In the genomic region with DNA sequence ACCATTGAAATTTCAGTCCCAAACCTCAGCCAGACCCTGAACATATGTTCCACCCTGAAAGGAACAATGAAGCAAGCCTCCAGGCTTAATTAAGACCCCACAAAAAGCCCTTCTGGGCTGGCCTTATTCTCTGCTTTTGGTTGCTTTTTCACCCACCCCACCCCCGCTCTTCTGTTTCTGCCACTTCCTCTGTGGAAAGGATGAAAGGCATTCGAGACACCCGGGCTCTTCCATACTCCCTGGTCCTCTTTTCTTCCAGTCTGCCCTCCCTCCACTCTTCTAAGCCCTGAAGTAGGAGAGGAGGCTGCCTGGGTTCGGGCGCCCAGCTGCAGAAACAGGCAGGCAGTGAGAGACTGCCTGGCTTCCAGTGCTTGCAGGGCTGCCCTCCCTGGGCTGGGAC, we compare ENCODE assay signal across 36 cellular contexts. TPM values are rescaled to one million over a fixed set of nuclear protein-coding genes. Genes with fewer than 3 reads are reported as not detected.
"Had no signal": no experiment of that assay in that cellular context is flagged by ENCODE, and none has a peak within 500 bp of the region (broad histone marks: within the 10 kb centered on the region; RNA-seq: fewer than 3 reads in every experiment).

No MANE protein-coding gene starts in this region.

- H3K27ac Mint-ChIP-seq: natural killer cell treated with Interleukin-12 subunit alpha and Interleukin-12 subunit beta and Interleukin-15 and Interleukin-18, amount 100 ng/mL, for 72 hours; stimulated activated effector memory CD8-positive, alpha-beta T cell treated with anti-CD3 and anti-CD28 coated beads, Interleukin-12 subunit alpha, Interleukin-12 subunit beta, amount 100 ng/mL, for 72 hours had no signal

- DNase-seq: dermis blood vessel endothelial cell; effector memory CD8-positive, alpha-beta T cell; erythroblast; esophagus squamous epithelium; foreskin melanocyte; glutamatergic neuron; heart right ventricle; hippocampal formation; left cardiac atrium; left lung; mesenchymal stem cell; nucleus accumbens; ovary; posterior cingulate gyrus; psoas muscle; right cardiac atrium; sigmoid colon; stimulated activated CD4-positive, alpha-beta T cell treated with anti-CD3 and anti-CD28 coated beads, Interleukin-2, amount 100 ng/mL, for 24 hours; stimulated activated CD4-positive, alpha-beta T cell treated with anti-CD3 and anti-CD28 coated beads, Interleukin-4, amount 100 ng/mL, for 24 hours; stimulated activated naive CD4-positive, alpha-beta T cell treated with Interleukin-2 at 50 U/mL for 16 hours; stomach; thyroid gland; trophoblast cell had no signal

- H3K36me3 Mint-ChIP-seq: stimulated activated effector memory CD8-positive, alpha-beta T cell treated with anti-CD3 and anti-CD28 coated beads, Interleukin-12 subunit alpha, Interleukin-12 subunit beta, amount 100 ng/mL, for 72 hours had no signal

- H3K36me3 ChIP-seq: esophagus squamous epithelium, heart right ventricle, left lung, ovary, sigmoid colon, stomach, thyroid gland had no signal

- ATAC-seq: effector memory CD8-positive, alpha-beta T cell; heart right ventricle; left cardiac atrium; left lung; natural killer cell treated with Interleukin-12 subunit alpha and Interleukin-12 subunit beta and Interleukin-15 and Interleukin-18, amount 100 ng/mL, for 72 hours; psoas muscle; right cardiac atrium; stimulated activated effector memory CD8-positive, alpha-beta T cell treated with anti-CD3 and anti-CD28 coated beads, Interleukin-12 subunit alpha, Interleukin-12 subunit beta, amount 100 ng/mL, for 72 hours had no signal

- H3K27me3 ChIP-seq: left lung, ovary, thyroid gland had no signal

- H3K4me3 Mint-ChIP-seq: effector memory CD8-positive, alpha-beta T cell; natural killer cell treated with Interleukin-12 subunit alpha and Interleukin-12 subunit beta and Interleukin-15 and Interleukin-18, amount 100 ng/mL, for 72 hours; neural crest cell; stimulated activated effector memory CD8-positive, alpha-beta T cell treated with anti-CD3 and anti-CD28 coated beads, Interleukin-12 subunit alpha, Interleukin-12 subunit beta, amount 100 ng/mL, for 72 hours had no signal

- H3K27ac ChIP-seq: coronary artery, esophagus squamous epithelium, heart right ventricle, left lung, ovary, psoas muscle, sigmoid colon, stomach, thyroid gland had no signal

- H3K4me1 ChIP-seq: esophagus squamous epithelium, heart right ventricle, left lung, psoas muscle, sigmoid colon, stomach, thyroid gland had no signal

- H3K9me3 ChIP-seq: left lung, ovary, psoas muscle, sigmoid colon, stomach, thyroid gland had no signal

- H3K9me3 Mint-ChIP-seq: effector memory CD8-positive, alpha-beta T cell; natural killer cell treated with Interleukin-12 subunit alpha and Interleukin-12 subunit beta and Interleukin-15 and Interleukin-18, amount 100 ng/mL, for 72 hours had no signal

- H3K4me3 ChIP-seq: coronary artery, esophagus squamous epithelium, heart right ventricle, left lung, ovary, psoas muscle, sigmoid colon, stomach, thyroid gland had no signal

RNA-seq across cellular contexts. Expression of gene FAM241B, which starts 9.4 kb away (rescaled TPM):
- total RNA-seq: dermis blood vessel endothelial cell, myocyte, skeletal muscle tissue had no signal

RNA-seq across cellular contexts. Expression of gene NEUROG3, which starts 47.4 kb away (rescaled TPM):
- total RNA-seq: dermis blood vessel endothelial cell; esophagus squamous epithelium; kidney epithelial cell; left lung; lower leg skin; lung microvascular endothelial cell; natural killer cell treated with Interleukin-12 subunit alpha and Interleukin-12 subunit beta and Interleukin-15 and Interleukin-18, amount 100 ng/mL, for 72 hours; ovary; psoas muscle; renal cortical epithelial cell; right cardiac atrium; sigmoid colon; skeletal muscle tissue; stomach; subcutaneous adipose tissue; temporal lobe; ureter had no signal
- polyA plus RNA-seq: heart right ventricle, ovary, right cardiac atrium, stomach had no signal
